13 cellular contexts compared by ENCODE assay signal in the genomic region with DNA sequence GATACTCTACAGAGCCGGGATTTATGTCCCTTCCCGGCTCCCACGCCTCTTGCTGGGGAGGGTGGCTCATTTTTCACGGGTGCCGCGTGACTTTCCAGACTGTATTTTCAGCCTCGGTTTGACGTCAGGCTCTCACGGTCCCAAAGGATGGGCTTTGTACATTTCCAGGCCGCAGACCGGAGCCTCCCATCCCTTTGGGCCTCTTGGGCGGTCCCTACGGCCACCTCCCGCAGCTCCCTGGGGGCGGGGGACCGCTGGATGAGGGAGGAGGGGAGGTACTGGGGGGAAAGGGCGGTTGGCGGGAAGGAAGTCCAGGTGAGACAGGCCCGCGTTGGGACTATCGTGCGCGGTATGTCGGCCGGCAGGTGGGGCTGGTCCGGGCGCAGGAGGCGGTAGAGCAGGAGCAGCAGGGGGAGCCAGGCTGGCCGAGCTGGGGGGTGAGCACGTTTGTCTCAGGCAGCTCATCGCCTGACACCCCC. TPM values are rescaled to one million over a fixed set of nuclear protein-coding genes. Genes with fewer than 3 reads are reported as not detected.
DNase-seq lines count a peak whose midpoint lies in the region; ATAC-seq and TF ChIP-seq lines count a peak whose summit lies in the region.
"Had no signal": no experiment of that assay in that cellular context is flagged by ENCODE, and none has a peak within 500 bp of the region (broad histone marks: within the 10 kb centered on the region; RNA-seq: fewer than 3 reads in every experiment).

No MANE protein-coding gene starts in this region.

- intact Hi-C loops in activated CD4-positive, alpha-beta memory T cell treated with anti-CD3 and anti-CD28 coated beads for 36 hours (cut with micrococcal nuclease), result no loop called here
- intact Hi-C loops in mammary epithelial cell (cut with micrococcal nuclease) (no loop called here), spleen (cut with DNase I; ENCODE audit: low total_unique reads) (no loop called here)

- DNase-seq in activated CD4-positive, alpha-beta memory T cell treated with anti-CD3 and anti-CD28 coated beads for 36 hours, result peak; percentile 16
- DNase-seq in activated CD4-positive, alpha-beta memory T cell treated with anti-CD3 and anti-CD28 coated beads, Interleukin-2, amount 10 ng/mL, durations not matched to agents 7 days and 5 days, result no peak
- DNase-seq in mammary epithelial cell, result no peak
- peak; percentile 49 for DNase-seq in spleen
- no peak for DNase-seq in NCI-H69 (lab: John Stamatoyannopoulos, UW)
- no peak for DNase-seq in ACHN
- DNase-seq: activated T-cell treated with anti-CD3 and anti-CD28 coated beads, Interleukin-2, amount 50 U/mL, for 4 hours; cortex of kidney; GF-D8; MM.1S had no signal

- no TSS peak for BruUV-seq in mammary epithelial cell (replicated peaks; lab: Mats Ljungman, UMichigan)

- H3K36me3 ChIP-seq in mammary epithelial cell (ENCODE audit: insufficient read depth, low read length), result no peaks in the 10 kb centered on the region
- H3K36me3 ChIP-seq in iPS-15b (ENCODE audit: control insufficient read depth, insufficient read depth, low read length), result no peaks in the 10 kb centered on the region
- H3K36me3 ChIP-seq in spleen, result no peaks in the 10 kb centered on the region

- H3K4me1 Mint-ChIP-seq in activated CD4-positive, alpha-beta memory T cell treated with anti-CD3 and anti-CD28 coated beads for 36 hours (ENCODE audit: low read depth), result no peaks in the 10 kb centered on the region
- H3K4me1 Mint-ChIP-seq in activated CD4-positive, alpha-beta memory T cell treated with anti-CD3 and anti-CD28 coated beads, Interleukin-2, amount 10 ng/mL, durations not matched to agents 7 days and 5 days, result no peaks in the 10 kb centered on the region

- H3K4me1 ChIP-seq in mammary epithelial cell (ENCODE audit: insufficient read depth, low read length) (no peaks in the 10 kb centered on the region), iPS-15b (ENCODE audit: control insufficient read depth, insufficient read depth, low read length) (peaks cover 6% of the 10 kb centered on the region), spleen (peaks cover 0 to 10% (median 0%) of the 10 kb centered on the region in 6 donors)
- H3K4me1 ChIP-seq: psoas muscle had no signal

- ATAC-seq in HG03039 (IDR thresholded peaks at IDR 0.05; ENCODE audit: unreplicated experiment), result no peak

- no peaks in the 10 kb centered on the region for H4K20me1 ChIP-seq in mammary epithelial cell (ENCODE audit: insufficient read depth, low read length)

- peak in 1 of 2 donors; percentile 47 for TF ChIP-seq CTCF in mammary epithelial cell (conservative IDR thresholded peaks at IDR 0.05 in 1 of 2, IDR thresholded peaks at IDR 0.05 in 1 of 2; ENCODE audit: extremely low read depth in 1 of 2, insufficient read depth in 1 of 2, low read depth in 1 of 2, low read length in 2 of 2)
- TF ChIP-seq CTCF in spleen (IDR thresholded peaks at IDR 0.05 in 8 of 11, conservative IDR thresholded peaks at IDR 0.05 in 3 of 11), result no peak

- CTCF ChIA-PET in activated CD4-positive, alpha-beta memory T cell treated with anti-CD3 and anti-CD28 coated beads for 36 hours (lab: Charles Lee), result no interaction called here
- CTCF ChIA-PET in activated CD4-positive, alpha-beta memory T cell treated with anti-CD3 and anti-CD28 coated beads, Interleukin-2, amount 10 ng/mL, durations not matched to agents 7 days and 5 days (lab: Charles Lee), result no interaction called here
- CTCF ChIA-PET in mammary epithelial cell (lab: Charles Lee; ENCODE audit: low non-redundant PET), result no interaction called here

- H3K36me3 Mint-ChIP-seq in activated CD4-positive, alpha-beta memory T cell treated with anti-CD3 and anti-CD28 coated beads for 36 hours, result no peaks in the 10 kb centered on the region
- H3K36me3 Mint-ChIP-seq in activated CD4-positive, alpha-beta memory T cell treated with anti-CD3 and anti-CD28 coated beads, Interleukin-2, amount 10 ng/mL, durations not matched to agents 7 days and 5 days (ENCODE audit: low read depth), result no peaks in the 10 kb centered on the region

- no peak overlapping the region for H3K4me3 Mint-ChIP-seq in activated CD4-positive, alpha-beta memory T cell treated with anti-CD3 and anti-CD28 coated beads for 36 hours
- no peak overlapping the region for H3K4me3 Mint-ChIP-seq in activated CD4-positive, alpha-beta memory T cell treated with anti-CD3 and anti-CD28 coated beads, Interleukin-2, amount 10 ng/mL, durations not matched to agents 7 days and 5 days
- H3K4me3 Mint-ChIP-seq: activated T-cell treated with anti-CD3 and anti-CD28 coated beads, Interleukin-2, amount 50 U/mL, for 4 hours had no signal

- H3K27ac ChIP-seq in mammary epithelial cell (ENCODE audit: insufficient read depth, low read depth, low read length) (no peak overlapping the region), spleen (no peak overlapping the region)
- H3K27ac ChIP-seq: psoas muscle had no signal

- H3K79me2 ChIP-seq in mammary epithelial cell (ENCODE audit: insufficient read depth, low read length), result no peaks in the 10 kb centered on the region

- H3K9me3 Mint-ChIP-seq in activated CD4-positive, alpha-beta memory T cell treated with anti-CD3 and anti-CD28 coated beads for 36 hours, result peaks cover 3% of the 10 kb centered on the region
- no peaks in the 10 kb centered on the region for H3K9me3 Mint-ChIP-seq in activated CD4-positive, alpha-beta memory T cell treated with anti-CD3 and anti-CD28 coated beads, Interleukin-2, amount 10 ng/mL, durations not matched to agents 7 days and 5 days

- WGBS in mammary epithelial cell (ENCODE audit: low coverage, missing lambda C conversion rate), result 6% methylated on average over 12 of the region's 31 CpGs
- 6 to 11% (median 6%) methylated on average over 13 to 31 of the region's 31 CpGs for WGBS in spleen, 5 donors

- H2AFZ ChIP-seq in mammary epithelial cell (ENCODE audit: low read depth, low read length), result peak overlapping the region; percentile 27

- H3K4me3 ChIP-seq in mammary epithelial cell (replicated peaks in 1 of 3; ENCODE audit: insufficient read depth in 1 of 3, low read depth in 2 of 3, low read length in 3 of 3), result no peak overlapping the region
- H3K4me3 ChIP-seq in iPS-15b (ENCODE audit: low read depth, low read length), result peak overlapping the region; percentile 26
- H3K4me3 ChIP-seq in spleen, result peak overlapping the region in 1 of 8 donors; percentile 7
- H3K4me3 ChIP-seq: psoas muscle had no signal

- POLR2A ChIA-PET in activated CD4-positive, alpha-beta memory T cell treated with anti-CD3 and anti-CD28 coated beads for 36 hours (lab: Charles Lee), result no interaction called here
- POLR2A ChIA-PET in activated CD4-positive, alpha-beta memory T cell treated with anti-CD3 and anti-CD28 coated beads, Interleukin-2, amount 10 ng/mL, durations not matched to agents 7 days and 5 days (lab: Charles Lee), result no interaction called here

- in situ Hi-C loops in mammary epithelial cell (cut with MboI; ENCODE audit: low sequenced_read_pairs in 2 of 2) (no loop called here), ACHN (cut with HindIII; ENCODE audit: low pct_ligation_motif_present, low pct_unique_long_range_greater_than_20kb, low sequenced_read_pairs) (no loop called here)

- H3K27me3 Mint-ChIP-seq in activated CD4-positive, alpha-beta memory T cell treated with anti-CD3 and anti-CD28 coated beads for 36 hours, result peaks cover 27% of the 10 kb centered on the region
- H3K27me3 Mint-ChIP-seq in activated CD4-positive, alpha-beta memory T cell treated with anti-CD3 and anti-CD28 coated beads, Interleukin-2, amount 10 ng/mL, durations not matched to agents 7 days and 5 days, result peaks cover 39% of the 10 kb centered on the region

- no peak overlapping the region for H3K27ac Mint-ChIP-seq in activated CD4-positive, alpha-beta memory T cell treated with anti-CD3 and anti-CD28 coated beads for 36 hours
- no peak overlapping the region for H3K27ac Mint-ChIP-seq in activated CD4-positive, alpha-beta memory T cell treated with anti-CD3 and anti-CD28 coated beads, Interleukin-2, amount 10 ng/mL, durations not matched to agents 7 days and 5 days

- no peak overlapping the region for H3K4me2 ChIP-seq in mammary epithelial cell (ENCODE audit: insufficient read depth, low read depth, low read length)

- peaks cover 13% of the 10 kb centered on the region for H3K27me3 ChIP-seq in mammary epithelial cell (ENCODE audit: insufficient read depth, low read length)
- peaks cover 24% of the 10 kb centered on the region for H3K27me3 ChIP-seq in iPS-15b (ENCODE audit: control insufficient read depth, insufficient read depth, low read length)
- peaks cover 0 to 75% (median 14%) of the 10 kb centered on the region in 7 donors for H3K27me3 ChIP-seq in spleen (replicated peaks in 1 of 7)

- H3K9ac ChIP-seq in mammary epithelial cell (ENCODE audit: insufficient read depth, low read length) (no peak overlapping the region), iPS-15b (ENCODE audit: low read depth, low read length) (no peak overlapping the region)

- no peak for TF ChIP-seq POLR2A in spleen (IDR thresholded peaks at IDR 0.05)

- dilution Hi-C loops in mammary epithelial cell (cut with HindIII; ENCODE audit: low sequenced_read_pairs), result loop anchor here (5.0 kb wide), 1 partner anchor 63 kb away; no protein-coding TSS in a partner anchor

- H3K9me3 ChIP-seq in mammary epithelial cell (replicated peaks; ENCODE audit: insufficient read depth, low read length) (no peaks in the 10 kb centered on the region), iPS-15b (ENCODE audit: control insufficient read depth, insufficient read depth, low read length) (no peaks in the 10 kb centered on the region), spleen (peaks cover 0 to 13% (median 8%) of the 10 kb centered on the region in 8 donors)

RNA-seq across cellular contexts. Expression of a gene that starts 17.9 kb away (rescaled TPM):
- not detected for total RNA-seq in activated CD4-positive, alpha-beta memory T cell treated with anti-CD3 and anti-CD28 coated beads for 36 hours
- total RNA-seq in activated CD4-positive, alpha-beta memory T cell treated with anti-CD3 and anti-CD28 coated beads, Interleukin-2, amount 10 ng/mL, durations not matched to agents 7 days and 5 days, result not detected
- total RNA-seq in mammary epithelial cell (not detected), spleen (not detected)
- polyA plus RNA-seq in mammary epithelial cell (not detected), spleen (not detected)
- polyA minus RNA-seq in mammary epithelial cell, result not detected
- total RNA-seq: activated T-cell treated with anti-CD3 and anti-CD28 coated beads, Interleukin-2, amount 50 U/mL, for 4 hours had no signal

RNA-seq across cellular contexts. Expression of a gene that starts 20.1 kb away (rescaled TPM):
- total RNA-seq in activated CD4-positive, alpha-beta memory T cell treated with anti-CD3 and anti-CD28 coated beads for 36 hours, result under 1 TPM; 0.02 to 0.07 TPM
- not detected for total RNA-seq in activated CD4-positive, alpha-beta memory T cell treated with anti-CD3 and anti-CD28 coated beads, Interleukin-2, amount 10 ng/mL, durations not matched to agents 7 days and 5 days
- total RNA-seq in mammary epithelial cell (under 1 TPM; under 0.01 to 0.52 TPM), spleen (not detected)
- polyA plus RNA-seq in mammary epithelial cell (0.09 TPM), spleen (under 1 TPM in 2 of 3 donors, not detected in 1; under 0.01 to 0.02 TPM)
- not detected for polyA minus RNA-seq in mammary epithelial cell

RNA-seq across cellular contexts. Expression of a gene that starts 59.7 kb away (rescaled TPM):
- total RNA-seq in activated CD4-positive, alpha-beta memory T cell treated with anti-CD3 and anti-CD28 coated beads for 36 hours, result not detected
- total RNA-seq in activated CD4-positive, alpha-beta memory T cell treated with anti-CD3 and anti-CD28 coated beads, Interleukin-2, amount 10 ng/mL, durations not matched to agents 7 days and 5 days, result not detected
- not detected for total RNA-seq in mammary epithelial cell
- polyA plus RNA-seq in mammary epithelial cell, result not detected
- not detected for polyA minus RNA-seq in mammary epithelial cell
- total RNA-seq in spleen, result not detected
- under 1 TPM in 2 of 3 donors, not detected in 1; 0.10 to 0.12 TPM for polyA plus RNA-seq in spleen
- total RNA-seq: activated T-cell treated with anti-CD3 and anti-CD28 coated beads, Interleukin-2, amount 50 U/mL, for 4 hours; psoas muscle had no signal

Comparison
In these comparisons a context has a peak if more than half of its experiments do, and no peak if none do; other contexts are left out.
1. DNase-seq: peak in activated CD4-positive, alpha-beta memory T cell treated with anti-CD3 and anti-CD28 coated beads for 36 hours (single experiment) and spleen (single experiment); none in activated CD4-positive, alpha-beta memory T cell treated with anti-CD3 and anti-CD28 coated beads, Interleukin-2, amount 10 ng/mL, durations not matched to agents 7 days and 5 days (single experiment), mammary epithelial cell (single experiment), NCI-H69 (single experiment) and ACHN (single experiment).